In genomic region chr1:23210351-23210785, GRCh38 we compare ENCODE assay signal across 15 cellular contexts. TPM values are rescaled to one million over a fixed set of nuclear protein-coding genes. Genes with fewer than 3 reads are reported as not detected.
DNase-seq lines count a peak whose midpoint lies in the region; ATAC-seq, FAIRE-seq and TF ChIP-seq lines count a peak whose summit lies in the region.
"Had no signal": no experiment of that assay in that cellular context is flagged by ENCODE, and none has a peak within 500 bp of the region (broad histone marks: within the 10 kb centered on the region; RNA-seq: fewer than 3 reads in every experiment).

No MANE protein-coding gene starts in this region.

- no peaks in the 10 kb centered on the region for H3F3A ChIP-seq in DOHH2 (ENCODE audit: control insufficient read depth, insufficient read depth)

- no peak for FAIRE-seq in RCC 7860 (lab: Jason Lieb, UNC)
- FAIRE-seq: endometrium, small intestine had no signal

- DNase-seq in H7 (peak; percentile 63), RCC 7860 (ENCODE audit: low spot score) (peak; percentile 45), glomerular visceral epithelial cell (ENCODE audit: extremely low spot score) (peak; percentile 42), C1 segment of cervical spinal cord (lab: John Stamatoyannopoulos, UW) (no peak)
- DNase-seq: adrenal gland, Karpas-422, naive B cell, NCI-H446 treated with DMSO at 0.1 percent for 48 hours, small intestine had no signal

- no peak for ATAC-seq in GM21723 (IDR thresholded peaks at IDR 0.05; ENCODE audit: unreplicated experiment)
- no peak for ATAC-seq in GM21576 (IDR thresholded peaks at IDR 0.05; ENCODE audit: unreplicated experiment)
- no peak for ATAC-seq in GM19467 (IDR thresholded peaks at IDR 0.05; ENCODE audit: unreplicated experiment)

- no peaks in the 10 kb centered on the region for H3K9me3 ChIP-seq in DOHH2 (ENCODE audit: control insufficient read depth, insufficient read depth, low read length)
- H3K9me3 ChIP-seq: adrenal gland had no signal

- H3K27me3 ChIP-seq in DOHH2 (ENCODE audit: control insufficient read depth, low read length) (peaks cover 16% of the 10 kb centered on the region), H7 (ENCODE audit: control insufficient read depth, insufficient read depth, low read length) (no peaks in the 10 kb centered on the region)

- TF ChIP-seq CTCF in DOHH2 (IDR thresholded peaks at IDR 0.05; ENCODE audit: low read depth, low read length, poor library complexity, severe bottlenecking): peak; percentile 55

- H3K4me1 ChIP-seq in DOHH2 (ENCODE audit: control insufficient read depth, low read length): no peaks in the 10 kb centered on the region
- H3K4me1 ChIP-seq: adrenal gland had no signal

- no peaks in the 10 kb centered on the region for H3K9me2 ChIP-seq in DOHH2 (replicated peaks; ENCODE audit: control insufficient read depth, low read length)

- H3K4me3 ChIP-seq in DOHH2 (ENCODE audit: low read length) (no peak overlapping the region), H7 (ENCODE audit: insufficient read depth, low read depth, low read length) (no peak overlapping the region)
- H3K4me3 ChIP-seq: adrenal gland had no signal

- H4K20me1 ChIP-seq in DOHH2 (ENCODE audit: control insufficient read depth, insufficient read depth, low read depth, low read length): no peaks in the 10 kb centered on the region

- H3K36me3 ChIP-seq in DOHH2 (ENCODE audit: control insufficient read depth, low read length) (no peaks in the 10 kb centered on the region), H7 (replicated peaks; ENCODE audit: control insufficient read depth, insufficient read depth, low read length) (no peaks in the 10 kb centered on the region; the same call in 1 of the 2 replicates)
- H3K36me3 ChIP-seq: adrenal gland had no signal

- H3K79me2 ChIP-seq in DOHH2 (ENCODE audit: control insufficient read depth, low read length): no peaks in the 10 kb centered on the region

- H3K4me2 ChIP-seq in DOHH2 (ENCODE audit: low read length): no peak overlapping the region

- H3K27ac ChIP-seq in DOHH2 (ENCODE audit: low read depth, low read length): no peak overlapping the region
- H3K27ac ChIP-seq: adrenal gland had no signal

RNA-seq across cellular contexts. Expression of gene HTR1D, which starts 6.9 kb away (rescaled TPM):
- 3.9 and 4.1 TPM in 2 replicates for total RNA-seq in H7 (2014; rRNA removed; shearing (Covaris generic))
- total RNA-seq: activated CD8-positive, alpha-beta memory T cell treated with anti-CD3 and anti-CD28 coated beads for 36 hours; adrenal gland had no signal

RNA-seq across cellular contexts. Expression of gene LUZP1, which starts 41.7 kb away (rescaled TPM):
- total RNA-seq in H7 (2014; rRNA removed; shearing (Covaris generic)): 29.9 and 30.9 TPM in 2 replicates

Comparison
In these comparisons a context has a peak if more than half of its experiments do, and no peak if none do; other contexts are left out.
1. DNase-seq: peak in H7 (single experiment), RCC 7860 (single experiment) and glomerular visceral epithelial cell (single experiment); none in C1 segment of cervical spinal cord (0 of 14).